In the genomic region with DNA sequence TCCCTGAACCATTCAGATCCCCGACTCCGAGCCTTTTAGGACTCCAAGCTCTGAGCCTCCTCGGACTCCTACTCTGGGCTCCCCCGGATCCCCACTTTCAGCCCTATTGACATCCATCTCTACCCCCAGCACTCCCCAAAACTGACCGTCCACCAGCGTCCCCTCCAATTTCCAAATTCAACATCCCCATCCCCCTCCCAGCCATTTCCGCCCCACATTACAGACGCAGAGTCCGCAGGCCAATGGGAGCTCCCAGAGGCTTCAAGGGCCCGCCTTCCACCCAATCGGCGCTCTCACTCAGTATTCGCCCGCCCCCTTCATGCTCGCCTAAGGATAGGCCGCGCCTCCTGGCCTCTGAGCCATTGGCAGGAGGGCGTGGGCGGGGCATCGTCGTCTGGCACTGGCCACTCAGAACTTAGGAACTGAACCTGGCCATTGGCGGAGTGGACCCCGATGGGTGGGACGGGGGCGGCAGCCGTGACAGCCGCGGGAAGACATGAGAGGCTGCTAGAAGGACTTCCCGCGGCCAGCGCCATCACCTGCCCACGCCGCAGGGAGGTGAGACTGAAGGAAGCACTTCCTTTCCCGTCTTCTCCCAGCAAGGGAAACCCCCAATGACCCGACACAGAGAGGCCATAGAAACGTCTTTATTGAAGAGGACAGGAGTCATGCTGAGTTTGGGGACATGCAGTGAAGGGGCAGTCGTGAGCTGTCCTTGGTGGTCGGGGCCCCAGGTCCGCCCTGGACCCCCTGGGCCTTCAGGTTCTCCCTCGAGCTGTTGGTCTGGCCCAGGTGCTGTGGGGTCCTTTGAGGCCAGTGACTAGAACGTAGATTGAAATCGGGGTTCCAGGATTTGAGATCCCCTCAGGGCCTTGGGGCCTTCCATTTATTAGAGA, we compare ENCODE assay signal across 8 cellular contexts. TPM values are rescaled to one million over a fixed set of nuclear protein-coding genes. Genes with fewer than 3 reads are reported as not detected.
DNase-seq lines count a peak whose midpoint lies in the region; ATAC-seq and TF ChIP-seq lines count a peak whose summit lies in the region.

Gene ALKBH6, minus strand, starts transcription at position 185 of the 896 bp plus-strand sequence. CDS start 816 bp downstream, outside the sequence.

- H3K9me3 Mint-ChIP-seq in activated T-helper 1 cell treated with anti-CD3 and anti-CD28 coated beads, Interleukin-12 subunit alpha, Interleukin-12 subunit beta, Interleukin-2, Interleukin-4 antibody, amounts not matched to agents 30 ng/mL and 10 ng/mL and 1 ng/mL, durations not matched to agents 14 hours and 24 hours and 36 hours = no peaks in the 10 kb centered on the region
- no peaks in the 10 kb centered on the region for H3K9me3 Mint-ChIP-seq in naive B cell
- no peaks in the 10 kb centered on the region for H3K9me3 Mint-ChIP-seq in stimulated activated memory B cell treated with anti-CD40 and anti-IgM and Interleukin-4, amounts not matched to agents 10 μg/mL and 1 μg/mL and 100 μg/mL, for 72 hours

- H3F3A ChIP-seq in GM23248 (ENCODE audit: insufficient read depth) = peaks cover 8% of the 10 kb centered on the region; the same call in 1 of the 2 replicates

- H3K4me2 ChIP-seq in DND-41 (ENCODE audit: insufficient read depth, low read length) (peak within 1 kb of the TSS; percentile 96), GM23248 (ENCODE audit: unreplicated experiment) (peak within 1 kb of the TSS; percentile 99)

- no peaks in the 10 kb centered on the region for H3K9me2 ChIP-seq in GM23248 (ENCODE audit: insufficient read depth)

- peak; percentile 100 for DNase-seq in DND-41
- DNase-seq in GM23248 = peak; percentile 100
- DNase-seq in Kasumi-1 (lab: John Stamatoyannopoulos, UW) = peak; percentile 98 to 99
- peak; percentile 99 for DNase-seq in RPMI7951 (ENCODE audit: low read depth)
- peak; percentile 100 for DNase-seq in activated T-helper 1 cell treated with anti-CD3 and anti-CD28 coated beads, Interleukin-12 subunit alpha, Interleukin-12 subunit beta, Interleukin-2, Interleukin-4 antibody, amounts not matched to agents 30 ng/mL and 10 ng/mL and 1 ng/mL, durations not matched to agents 14 hours and 24 hours and 36 hours (ENCODE audit: low spot score)
- DNase-seq in fibroblast of gingiva (ENCODE audit: low read depth) = peak; percentile 98
- peak; percentile 98 for DNase-seq in naive B cell

- no peaks in the 10 kb centered on the region for H4K20me1 ChIP-seq in DND-41 (ENCODE audit: insufficient read depth, low read length)
- H4K20me1 ChIP-seq in GM23248 (ENCODE audit: insufficient read depth) = no peaks in the 10 kb centered on the region

- H3K27ac ChIP-seq in DND-41 (ENCODE audit: low read length) (peak within 1 kb of the TSS; percentile 90), GM23248 (peak within 1 kb of the TSS; percentile 34)

- H3K9ac ChIP-seq in DND-41 (ENCODE audit: low read depth, low read length) (peak within 1 kb of the TSS; percentile 92), GM23248 (peak within 1 kb of the TSS; percentile 91)

- peak; percentile 24 for TF ChIP-seq CTCF in DND-41 (IDR thresholded peaks at IDR 0.05; ENCODE audit: borderline replicate concordance, extremely low read depth, low read length, poor library complexity, severe bottlenecking)

- no peaks in the 10 kb centered on the region for H3K27me3 Mint-ChIP-seq in activated T-helper 1 cell treated with anti-CD3 and anti-CD28 coated beads, Interleukin-12 subunit alpha, Interleukin-12 subunit beta, Interleukin-2, Interleukin-4 antibody, amounts not matched to agents 30 ng/mL and 10 ng/mL and 1 ng/mL, durations not matched to agents 14 hours and 24 hours and 36 hours (ENCODE audit: insufficient read depth)
- peaks cover 0 to 10% (median 6%) of the 10 kb centered on the region in 3 donors for H3K27me3 Mint-ChIP-seq in naive B cell
- no peaks in the 10 kb centered on the region for H3K27me3 Mint-ChIP-seq in stimulated activated memory B cell treated with anti-CD40 and anti-IgM and Interleukin-4, amounts not matched to agents 10 μg/mL and 1 μg/mL and 100 μg/mL, for 72 hours

- in situ Hi-C loops in GM23248 (cut with MboI) = no loop called here

- 2 to 4% methylated on average over 40 to 42 of the region's 42 CpGs for WGBS in GM23248 (ENCODE audit: low coverage in 1 of 2, low lambda C conversion rate in 2 of 2, missing lambda C conversion rate in 2 of 2), 2 experiments

- ATAC-seq in DND-41 (ENCODE audit: insufficient read depth, low read depth) (peak; percentile 98), naive B cell (ENCODE audit: low read depth in 2 of 2) (peak; percentile 97 to 98)
- ATAC-seq in stimulated activated memory B cell treated with anti-CD40 and anti-IgM and Interleukin-4, amounts not matched to agents 10 μg/mL and 1 μg/mL and 100 μg/mL, for 72 hours = peak; percentile 98

- peak within 1 kb of the TSS; percentile 96 for H3K27ac Mint-ChIP-seq in activated T-helper 1 cell treated with anti-CD3 and anti-CD28 coated beads, Interleukin-12 subunit alpha, Interleukin-12 subunit beta, Interleukin-2, Interleukin-4 antibody, amounts not matched to agents 30 ng/mL and 10 ng/mL and 1 ng/mL, durations not matched to agents 14 hours and 24 hours and 36 hours
- peak within 1 kb of the TSS; percentile 95 to 99 (median 97) for H3K27ac Mint-ChIP-seq in naive B cell
- peak within 1 kb of the TSS; percentile 94 for H3K27ac Mint-ChIP-seq in stimulated activated memory B cell treated with anti-CD40 and anti-IgM and Interleukin-4, amounts not matched to agents 10 μg/mL and 1 μg/mL and 100 μg/mL, for 72 hours

- peaks cover 28% of the 10 kb centered on the region for H3K4me1 ChIP-seq in DND-41 (ENCODE audit: insufficient read depth, low read length)
- H3K4me1 ChIP-seq in GM23248 (ENCODE audit: insufficient read depth) = no peaks in the 10 kb centered on the region

- H3K27me3 ChIP-seq in DND-41 (ENCODE audit: insufficient read depth, low read length, poor library complexity) (no peaks in the 10 kb centered on the region), GM23248 (replicated peaks; ENCODE audit: insufficient read depth) (no peaks in the 10 kb centered on the region)

- H3K36me3 Mint-ChIP-seq in activated T-helper 1 cell treated with anti-CD3 and anti-CD28 coated beads, Interleukin-12 subunit alpha, Interleukin-12 subunit beta, Interleukin-2, Interleukin-4 antibody, amounts not matched to agents 30 ng/mL and 10 ng/mL and 1 ng/mL, durations not matched to agents 14 hours and 24 hours and 36 hours (ENCODE audit: low read depth) = peaks cover 1% of the 10 kb centered on the region
- H3K36me3 Mint-ChIP-seq in naive B cell = no peaks in the 10 kb centered on the region
- peaks cover 18% of the 10 kb centered on the region for H3K36me3 Mint-ChIP-seq in stimulated activated memory B cell treated with anti-CD40 and anti-IgM and Interleukin-4, amounts not matched to agents 10 μg/mL and 1 μg/mL and 100 μg/mL, for 72 hours

- peak within 1 kb of the TSS; percentile 98 for H3K4me3 Mint-ChIP-seq in activated T-helper 1 cell treated with anti-CD3 and anti-CD28 coated beads, Interleukin-12 subunit alpha, Interleukin-12 subunit beta, Interleukin-2, Interleukin-4 antibody, amounts not matched to agents 30 ng/mL and 10 ng/mL and 1 ng/mL, durations not matched to agents 14 hours and 24 hours and 36 hours
- peak within 1 kb of the TSS; percentile 88 to 99 (median 97) for H3K4me3 Mint-ChIP-seq in naive B cell
- H3K4me3 Mint-ChIP-seq in stimulated activated memory B cell treated with anti-CD40 and anti-IgM and Interleukin-4, amounts not matched to agents 10 μg/mL and 1 μg/mL and 100 μg/mL, for 72 hours = peak within 1 kb of the TSS; percentile 96

- H3K4me3 ChIP-seq in DND-41 (ENCODE audit: low read depth in 1 of 2, low read length in 2 of 2) (peak within 1 kb of the TSS; percentile 67 to 96), GM23248 (peak within 1 kb of the TSS; percentile 98)

- peaks cover 46% of the 10 kb centered on the region for H3K4me1 Mint-ChIP-seq in activated T-helper 1 cell treated with anti-CD3 and anti-CD28 coated beads, Interleukin-12 subunit alpha, Interleukin-12 subunit beta, Interleukin-2, Interleukin-4 antibody, amounts not matched to agents 30 ng/mL and 10 ng/mL and 1 ng/mL, durations not matched to agents 14 hours and 24 hours and 36 hours (ENCODE audit: low read depth)
- H3K4me1 Mint-ChIP-seq in naive B cell = peaks cover 27 to 43% (median 35%) of the 10 kb centered on the region in 3 donors
- H3K4me1 Mint-ChIP-seq in stimulated activated memory B cell treated with anti-CD40 and anti-IgM and Interleukin-4, amounts not matched to agents 10 μg/mL and 1 μg/mL and 100 μg/mL, for 72 hours = peaks cover 43% of the 10 kb centered on the region

- H2AFZ ChIP-seq in DND-41 (ENCODE audit: low read depth, low read length) (peak within 1 kb of the TSS; percentile 97), GM23248 (peak within 1 kb of the TSS; percentile 89)

- H3K36me3 ChIP-seq in DND-41 (ENCODE audit: insufficient read depth, low read length) (peaks cover 21% of the 10 kb centered on the region; the same call in 1 of the 2 replicates), GM23248 (ENCODE audit: low read depth) (peaks cover 6% of the 10 kb centered on the region; the same call in 1 of the 2 replicates)

- no peaks in the 10 kb centered on the region for H3K9me3 ChIP-seq in DND-41 (ENCODE audit: insufficient read depth, low read length, severe bottlenecking)
- no peaks in the 10 kb centered on the region for H3K9me3 ChIP-seq in GM23248 (ENCODE audit: low read depth)

- peaks cover 36% of the 10 kb centered on the region for H3K79me2 ChIP-seq in DND-41 (ENCODE audit: insufficient read depth, low read length)
- peaks cover 14% of the 10 kb centered on the region for H3K79me2 ChIP-seq in GM23248 (ENCODE audit: insufficient read depth)

- intact Hi-C loops in activated T-helper 1 cell treated with anti-CD3 and anti-CD28 coated beads, Interleukin-12 subunit alpha, Interleukin-12 subunit beta, Interleukin-2, Interleukin-4 antibody, amounts not matched to agents 30 ng/mL and 10 ng/mL and 1 ng/mL, durations not matched to agents 14 hours and 24 hours and 36 hours (cut with micrococcal nuclease) = loop anchor here (1.0 to 5.0 kb wide), 9 partner anchors 19 to 297 kb away; partner anchors contain the start of genes CAPNS1, CLIP3, HCST and KMT2B

RNA-seq across cellular contexts. Expression of gene ALKBH6, which starts in this region (rescaled TPM):
- 32.1 and 34.1 TPM in 2 replicates for total RNA-seq in GM23248 (2014; rRNA removed; shearing (Covaris generic))
- polyA plus RNA-seq in GM23248 (2016; fragmentation: Nextera tagmentation; extraction: Ambion mirVana) = 25.6 and 29.2 TPM in 2 replicates
- total RNA-seq in RPMI7951 (2014; rRNA removed; shearing (Covaris generic)) = 34.1 and 39.8 TPM in 2 replicates
- total RNA-seq in activated T-helper 1 cell treated with anti-CD3 and anti-CD28 coated beads, Interleukin-12 subunit alpha, Interleukin-12 subunit beta, Interleukin-2, Interleukin-4 antibody, amounts not matched to agents 30 ng/mL and 10 ng/mL and 1 ng/mL, durations not matched to agents 14 hours and 24 hours and 36 hours = 48.3 and 60.6 TPM in 2 replicates
- 10 to 100 TPM; 13.7 to 28.9 (median 19.1) TPM for polyA plus RNA-seq in naive B cell (ENCODE audit: low read depth in 6 of 6)

Comparison
In these comparisons a context has a peak if more than half of its experiments do, and no peak if none do; other contexts are left out.
1. Peak in every context shown above with its lines: DNase-seq, ATAC-seq, H3K4me3 ChIP-seq and H3K27ac ChIP-seq.